In the genomic region with DNA sequence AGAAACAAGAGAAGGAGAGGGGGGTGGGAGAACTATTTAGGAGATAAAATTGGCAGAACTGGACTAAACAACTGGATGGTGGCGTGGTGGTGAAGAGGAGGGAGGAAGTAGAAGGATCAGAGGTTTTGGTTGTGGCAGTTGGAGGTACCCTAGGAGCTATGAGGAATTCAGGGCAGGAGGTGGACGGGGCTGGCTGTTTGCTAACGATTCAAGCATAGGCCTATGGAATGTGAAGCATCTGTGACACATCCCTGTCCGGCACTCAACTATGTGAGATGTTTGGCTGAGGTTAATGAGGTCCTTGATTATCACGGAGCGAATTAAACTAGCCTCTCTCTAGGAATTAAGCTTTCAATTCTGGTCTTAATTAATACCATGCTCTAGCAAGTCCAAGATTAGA, we compare ENCODE assay signal across 14 cellular contexts. TPM values are rescaled to one million over a fixed set of nuclear protein-coding genes. Genes with fewer than 3 reads are reported as not detected.
DNase-seq lines count a peak whose midpoint lies in the region; ATAC-seq and TF ChIP-seq lines count a peak whose summit lies in the region.
"Had no signal": no experiment of that assay in that cellular context is flagged by ENCODE, and none has a peak within 500 bp of the region (broad histone marks: within the 10 kb centered on the region; RNA-seq: fewer than 3 reads in every experiment).

No MANE protein-coding gene starts in this region.

- intact Hi-C loops in heart left ventricle (cut with DNase I): no loop called here
- intact Hi-C loops in upper lobe of right lung (cut with DNase I): no loop called here
- intact Hi-C loops in CD4-positive, alpha-beta memory T cell (cut with micrococcal nuclease): no loop called here

- ATAC-seq in heart left ventricle (peak; percentile 41 to 72 (median 52)), upper lobe of right lung (peak; percentile 65), GM18502 (IDR thresholded peaks at IDR 0.05; ENCODE audit: poor library complexity, unreplicated experiment) (no peak), HG02852 (IDR thresholded peaks at IDR 0.05; ENCODE audit: unreplicated experiment) (no peak)

- peaks cover 0 to 95% (median 63%) of the 10 kb centered on the region in 9 donors for H3K36me3 ChIP-seq in heart left ventricle
- peaks cover 47% of the 10 kb centered on the region for H3K36me3 ChIP-seq in right atrium auricular region
- H3K36me3 ChIP-seq in upper lobe of right lung: peaks cover 77% of the 10 kb centered on the region
- peaks cover 53% of the 10 kb centered on the region for H3K36me3 ChIP-seq in CD4-positive, alpha-beta memory T cell (ENCODE audit: insufficient read depth, low read length)

- H3K4me3 ChIP-seq in heart left ventricle: no peak overlapping the region
- H3K4me3 ChIP-seq in right atrium auricular region: no peak overlapping the region
- no peak overlapping the region for H3K4me3 ChIP-seq in foreskin fibroblast (ENCODE audit: low read depth in 1 of 2, low read length in 2 of 2)
- H3K4me3 ChIP-seq in upper lobe of right lung: no peak overlapping the region
- H3K4me3 ChIP-seq in CD4-positive, alpha-beta memory T cell (ENCODE audit: low read length in 2 of 2): no peak overlapping the region
- H3K4me3 ChIP-seq: vagina had no signal

- peak overlapping the region in 1 of 7 donors; percentile 82 for H3K27ac Mint-ChIP-seq in CD4-positive, alpha-beta memory T cell

- no peaks in the 10 kb centered on the region for H3K27me3 Mint-ChIP-seq in CD4-positive, alpha-beta memory T cell

- no peak overlapping the region for H3K27ac ChIP-seq in heart left ventricle
- no peak overlapping the region for H3K27ac ChIP-seq in right atrium auricular region
- no peak overlapping the region for H3K27ac ChIP-seq in upper lobe of right lung
- H3K27ac ChIP-seq in CD4-positive, alpha-beta memory T cell (ENCODE audit: low read depth, low read length): no peak overlapping the region
- H3K27ac ChIP-seq: KMS-11, vagina had no signal

- H3K9me3 ChIP-seq in heart left ventricle (no peaks in the 10 kb centered on the region), right atrium auricular region (no peaks in the 10 kb centered on the region), upper lobe of right lung (no peaks in the 10 kb centered on the region)
- no peaks in the 10 kb centered on the region for H3K9me3 ChIP-seq in CD4-positive, alpha-beta memory T cell (ENCODE audit: control insufficient read depth in 1 of 2, low read length in 2 of 2)
- H3K9me3 ChIP-seq: vagina had no signal

- TF ChIP-seq CTCF in heart left ventricle (IDR thresholded peaks at IDR 0.05) (no peak), right atrium auricular region (IDR thresholded peaks at IDR 0.05) (no peak), foreskin fibroblast (IDR thresholded peaks at IDR 0.05; ENCODE audit: low read depth, low read length) (no peak), upper lobe of right lung (IDR thresholded peaks at IDR 0.05) (no peak)

- H3K4me1 ChIP-seq in heart left ventricle (peaks cover 0 to 5% (median 0%) of the 10 kb centered on the region in 12 donors), right atrium auricular region (no peaks in the 10 kb centered on the region), upper lobe of right lung (no peaks in the 10 kb centered on the region)
- H3K4me1 ChIP-seq in CD4-positive, alpha-beta memory T cell (ENCODE audit: insufficient read depth, low read length): no peaks in the 10 kb centered on the region
- H3K4me1 ChIP-seq: vagina had no signal

- peaks cover 15 to 19% (median 17%) of the 10 kb centered on the region in 4 donors for H3K4me1 Mint-ChIP-seq in CD4-positive, alpha-beta memory T cell

- CTCF ChIA-PET in CD4-positive, alpha-beta memory T cell (lab: Charles Lee; ENCODE audit: partially characterized antibody): no interaction called here

- TF ChIP-seq POLR2A in heart left ventricle (IDR thresholded peaks at IDR 0.05): no peak

- peaks cover 64 to 72% of the 10 kb centered on the region in 2 donors for H3K36me3 Mint-ChIP-seq in CD4-positive, alpha-beta memory T cell

- no peaks in the 10 kb centered on the region for H3K27me3 ChIP-seq in heart left ventricle
- no peaks in the 10 kb centered on the region for H3K27me3 ChIP-seq in right atrium auricular region
- no peaks in the 10 kb centered on the region for H3K27me3 ChIP-seq in upper lobe of right lung
- no peaks in the 10 kb centered on the region for H3K27me3 ChIP-seq in CD4-positive, alpha-beta memory T cell (ENCODE audit: insufficient read depth, low read length)
- H3K27me3 ChIP-seq: vagina had no signal

- WGBS in heart left ventricle, 4 donors: 51 to 59% (median 54%) methylated on average over 6 of the region's 6 CpGs

- POLR2A ChIA-PET in CD4-positive, alpha-beta memory T cell (lab: Charles Lee; ENCODE audit: partially characterized antibody): interaction anchor here (0.6 to 1.1 kb wide), 2 partner anchors 13 kb away, joined by 3 read pairs; a partner anchor contains a TSS

- H3K9me3 Mint-ChIP-seq in CD4-positive, alpha-beta memory T cell: peaks cover 0 to 2% (median 0%) of the 10 kb centered on the region in 8 donors

- DNase-seq in heart left ventricle: no peak
- no peak for DNase-seq in right atrium auricular region (ENCODE audit: low spot score)
- DNase-seq in SW 1271 (lab: John Stamatoyannopoulos, UW): peak; percentile 17 to 56
- DNase-seq in foreskin fibroblast: peak; percentile 41 to 64
- no peak for DNase-seq in upper lobe of right lung
- DNase-seq in CD4-positive, alpha-beta memory T cell: no peak
- DNase-seq: activated CD4-positive, alpha-beta T cell treated with anti-CD3 and anti-CD28 coated beads, Interleukin-2, amount 50 U/mL, for 48 hours; left cardiac atrium; NCI-H1694 treated with DMSO at 0.1 percent for 48 hours; nucleus accumbens had no signal

- no peak overlapping the region for H3K4me3 Mint-ChIP-seq in CD4-positive, alpha-beta memory T cell

RNA-seq across cellular contexts. Expression of a gene that starts 13.5 kb away (rescaled TPM):
- total RNA-seq in heart left ventricle: 10 to 100 TPM; 19.4 to 44.3 (median 38.0) TPM
- 10 to 100 TPM in 1 of 2 donors, 1 to 10 TPM in 1; 8.3 to 31.3 TPM for polyA plus RNA-seq in heart left ventricle
- 10 to 100 TPM; 24.4 to 33.0 TPM for total RNA-seq in right atrium auricular region
- 12.0 TPM for total RNA-seq in upper lobe of right lung
- total RNA-seq in CD4-positive, alpha-beta memory T cell: 10 to 100 TPM; 35.8 to 39.8 TPM
- 10 to 100 TPM in 1 of 2 donors, 1 to 10 TPM in 1; 8.9 to 17.2 TPM for polyA plus RNA-seq in CD4-positive, alpha-beta memory T cell

RNA-seq across cellular contexts. Expression of a gene that starts 58.6 kb away (rescaled TPM):
- total RNA-seq in heart left ventricle (10 to 100 TPM; 43.7 to 60.4 (median 49.5) TPM), right atrium auricular region (10 to 100 TPM; 36.0 to 53.4 TPM), upper lobe of right lung (47.4 TPM)
- 10 to 100 TPM; 46.2 to 63.8 TPM for polyA plus RNA-seq in heart left ventricle
- total RNA-seq in CD4-positive, alpha-beta memory T cell: 10 to 100 TPM; 86.3 to 92.9 TPM
- polyA plus RNA-seq in CD4-positive, alpha-beta memory T cell: 10 to 100 TPM; 35.1 to 40.3 TPM

Comparison
In these comparisons a context has a peak if more than half of its experiments do, and no peak if none do; other contexts are left out.
1. ATAC-seq: peak in heart left ventricle (4 of 4) and upper lobe of right lung (single experiment); none in GM18502 (single experiment) and HG02852 (single experiment).
2. DNase-seq: peak in SW 1271 (2 of 2) and foreskin fibroblast (2 of 2); none in heart left ventricle (0 of 5), right atrium auricular region (single experiment), upper lobe of right lung (single experiment) and CD4-positive, alpha-beta memory T cell (0 of 5).